9 cellular contexts compared by ENCODE assay signal in genomic region chr15:58457466-58457965, GRCh38. TPM values are rescaled to one million over a fixed set of nuclear protein-coding genes. Genes with fewer than 3 reads are reported as not detected.
DNase-seq lines count a peak whose midpoint lies in the region; ATAC-seq and TF ChIP-seq lines count a peak whose summit lies in the region.
"Had no signal": no experiment of that assay in that cellular context is flagged by ENCODE, and none has a peak within 500 bp of the region (broad histone marks: within the 10 kb centered on the region; RNA-seq: fewer than 3 reads in every experiment).

No MANE protein-coding gene starts in this region.

- 71 to 77% methylated on average over 7 of the region's 7 CpGs for WGBS in body of pancreas, 2 donors

- H3K4me1 ChIP-seq in body of pancreas = peaks cover 12% of the 10 kb centered on the region

- H3K4me3 ChIP-seq in GM12864 (ENCODE audit: low read depth, low read length) = no peak overlapping the region
- H3K4me3 ChIP-seq in body of pancreas = no peak overlapping the region
- H3K4me3 ChIP-seq: lung had no signal

- no peaks in the 10 kb centered on the region for H3K27me3 ChIP-seq in body of pancreas

- no peak for TF ChIP-seq POLR2A in body of pancreas (IDR thresholded peaks at IDR 0.05)

- no peaks in the 10 kb centered on the region for H3K9me3 ChIP-seq in body of pancreas

- DNase-seq in GM12864 (ENCODE audit: low read depth) = peak; percentile 72
- DNase-seq in H4 (ENCODE audit: low spot score) = peak; percentile 76
- DNase-seq in MV-4-11 (lab: John Stamatoyannopoulos, UW) = peak; percentile 85
- no peak for DNase-seq in effector memory CD8-positive, alpha-beta T cell
- no peak for DNase-seq in body of pancreas
- DNase-seq in DMS53 (lab: John Stamatoyannopoulos, UW) = no peak
- no peak for DNase-seq in NCI-H774 (lab: John Stamatoyannopoulos, UW)
- DNase-seq in SHP77 (lab: John Stamatoyannopoulos, UW) = no peak

- peak overlapping the region; percentile 72 to 78 for H3K27ac Mint-ChIP-seq in effector memory CD8-positive, alpha-beta T cell

- H3K36me3 Mint-ChIP-seq in effector memory CD8-positive, alpha-beta T cell (ENCODE audit: insufficient read depth) = no peaks in the 10 kb centered on the region

- H3K4me3 Mint-ChIP-seq in effector memory CD8-positive, alpha-beta T cell = peak overlapping the region; percentile 32 to 54

- no peaks in the 10 kb centered on the region for H3K27me3 Mint-ChIP-seq in effector memory CD8-positive, alpha-beta T cell

- H3K4me1 Mint-ChIP-seq in effector memory CD8-positive, alpha-beta T cell (ENCODE audit: low read depth in 2 of 2) = peaks cover 19 to 48% of the 10 kb centered on the region in 2 donors

- intact Hi-C loops in body of pancreas (cut with DNase I) = no loop called here

- no peaks in the 10 kb centered on the region for H3K36me3 ChIP-seq in body of pancreas (replicated peaks in 1 of 2; ENCODE audit: insufficient read depth in 1 of 2, low read depth in 2 of 2)

- H3K27ac ChIP-seq in body of pancreas = peak overlapping the region in 1 of 4 donors; percentile 10

- H3K9me3 Mint-ChIP-seq in effector memory CD8-positive, alpha-beta T cell = no peaks in the 10 kb centered on the region

- TF ChIP-seq CTCF in GM12864 (IDR thresholded peaks at IDR 0.05; ENCODE audit: low read depth, low read length, missing control alignments) = no peak
- no peak for TF ChIP-seq CTCF in body of pancreas (IDR thresholded peaks at IDR 0.05)

- peak; percentile 21 for ATAC-seq in effector memory CD8-positive, alpha-beta T cell (replicated peaks)
- no peak for ATAC-seq in body of pancreas

RNA-seq across cellular contexts. Expression of gene LIPC, which starts 25.7 kb away (rescaled TPM):
- total RNA-seq in H4 (2014; rRNA removed; shearing (Covaris generic)) = 0.43 and 1.6 TPM in 2 replicates
- 1 to 10 TPM; 1.6 to 2.3 TPM for total RNA-seq in body of pancreas

Comparison
In these comparisons a context has a peak if more than half of its experiments do, and no peak if none do; other contexts are left out.
1. DNase-seq: peak in GM12864 (single experiment), H4 (single experiment) and MV-4-11 (single experiment); none in effector memory CD8-positive, alpha-beta T cell (0 of 3), body of pancreas (0 of 4), DMS53 (single experiment), NCI-H774 (single experiment) and SHP77 (0 of 2).